Comparison of ENCODE assay signal across 16 cellular contexts in genomic region chr12:120121343-120121742, GRCh38. TPM values are rescaled to one million over a fixed set of nuclear protein-coding genes. Genes with fewer than 3 reads are reported as not detected.
DNase-seq lines count a peak whose midpoint lies in the region; ATAC-seq and TF ChIP-seq lines count a peak whose summit lies in the region.
"Had no signal": no experiment of that assay in that cellular context is flagged by ENCODE, and none has a peak within 500 bp of the region (broad histone marks: within the 10 kb centered on the region; RNA-seq: fewer than 3 reads in every experiment).

No MANE protein-coding gene starts in this region.

- no peaks in the 10 kb centered on the region for H3K27me3 ChIP-seq in CD4-positive, CD25-positive, alpha-beta regulatory T cell (ENCODE audit: control insufficient read depth, insufficient read depth, low read length)
- H3K27me3 ChIP-seq in Caco-2 (replicated peaks; ENCODE audit: control insufficient read depth, insufficient read depth, low read length) (no peaks in the 10 kb centered on the region), SU-DHL-6 (ENCODE audit: low read length) (no peaks in the 10 kb centered on the region)
- H3K27me3 ChIP-seq: ascending aorta had no signal

- no peaks in the 10 kb centered on the region for H4K20me1 ChIP-seq in SU-DHL-6 (ENCODE audit: low read depth, low read length)

- no peak for TF ChIP-seq CTCF in Caco-2 (IDR thresholded peaks at IDR 0.05; ENCODE audit: insufficient read depth in 1 of 2, low read depth in 1 of 2, low read length in 1 of 2, severe bottlenecking in 1 of 2, unreplicated experiment in 1 of 2)
- TF ChIP-seq CTCF in SU-DHL-6 (IDR thresholded peaks at IDR 0.05; ENCODE audit: insufficient read depth, low read length, poor library complexity, severe bottlenecking), result no peak
- TF ChIP-seq CTCF in chondrocyte (IDR thresholded peaks at IDR 0.05), result no peak

- peaks cover 20% of the 10 kb centered on the region for H3K79me2 ChIP-seq in SU-DHL-6 (ENCODE audit: insufficient read depth, low read length)
- H3K79me2 ChIP-seq: parathyroid adenoma had no signal

- peak overlapping the region; percentile 52 to 69 (median 60) for H3K4me3 Mint-ChIP-seq in CD4-positive, CD25-positive, alpha-beta regulatory T cell
- H3K4me3 Mint-ChIP-seq in Caco-2 (ENCODE audit: unreplicated experiment) (no peak overlapping the region), chondrocyte (ENCODE audit: unreplicated experiment) (no peak overlapping the region)
- H3K4me3 Mint-ChIP-seq: WTC11 had no signal

- no TSS peak for BruUV-seq in Caco-2 (replicated peaks; lab: Mats Ljungman, UMichigan)

- ATAC-seq in CD4-positive, CD25-positive, alpha-beta regulatory T cell (ENCODE audit: low read depth in 2 of 2), result no peak
- ATAC-seq in HG03469 (IDR thresholded peaks at IDR 0.05; ENCODE audit: unreplicated experiment) (no peak), HG02678 (IDR thresholded peaks at IDR 0.05; ENCODE audit: unreplicated experiment) (no peak), HG03521 (IDR thresholded peaks at IDR 0.05; ENCODE audit: unreplicated experiment) (no peak)
- ATAC-seq: left lobe of liver, WTC11 had no signal

- POLR2A ChIA-PET in Caco-2 (lab: Charles Lee), result interaction anchor here (0.8 kb wide), 2 partner anchors 80 kb away, joined by 4 to 5 read pairs; partner anchors contain the start of gene RPLP0

- H3K27me3 Mint-ChIP-seq in CD4-positive, CD25-positive, alpha-beta regulatory T cell, result no peaks in the 10 kb centered on the region
- H3K27me3 Mint-ChIP-seq in Caco-2 (ENCODE audit: insufficient read depth, unreplicated experiment), result no peaks in the 10 kb centered on the region
- H3K27me3 Mint-ChIP-seq in chondrocyte (ENCODE audit: low read depth), result no peaks in the 10 kb centered on the region

- H3K4me1 ChIP-seq in CD4-positive, CD25-positive, alpha-beta regulatory T cell (ENCODE audit: control insufficient read depth, insufficient read depth, low read length, poor library complexity, severe bottlenecking), result peaks cover 52% of the 10 kb centered on the region
- H3K4me1 ChIP-seq in Caco-2, result peaks cover 11% of the 10 kb centered on the region; the same call in 1 of the 2 replicates
- H3K4me1 ChIP-seq: parathyroid adenoma had no signal

- peak overlapping the region; percentile 6; the same call in 1 of the 2 replicates for H3K9ac ChIP-seq in SU-DHL-6 (ENCODE audit: low read length)
- H3K9ac ChIP-seq: parathyroid adenoma had no signal

- CTCF ChIA-PET in Caco-2 (lab: Charles Lee), result interaction anchor here (0.5 to 0.6 kb wide), 2 partner anchors 17 to 115 kb away, joined by 3 to 4 read pairs; no protein-coding TSS in a partner anchor

- peaks cover 33 to 70% (median 53%) of the 10 kb centered on the region in 4 donors for H3K4me1 Mint-ChIP-seq in CD4-positive, CD25-positive, alpha-beta regulatory T cell
- peaks cover 18% of the 10 kb centered on the region for H3K4me1 Mint-ChIP-seq in Caco-2 (ENCODE audit: low read depth, unreplicated experiment)
- H3K4me1 Mint-ChIP-seq in chondrocyte (ENCODE audit: low read depth), result peaks cover 34% of the 10 kb centered on the region

- H3K9me2 ChIP-seq in SU-DHL-6 (replicated peaks; ENCODE audit: insufficient read depth, low read length), result no peaks in the 10 kb centered on the region

- peak overlapping the region; percentile 88 to 97 (median 89) for H3K27ac Mint-ChIP-seq in CD4-positive, CD25-positive, alpha-beta regulatory T cell
- H3K27ac Mint-ChIP-seq in Caco-2 (ENCODE audit: unreplicated experiment), result peak overlapping the region; percentile 2
- H3K27ac Mint-ChIP-seq in chondrocyte (ENCODE audit: unreplicated experiment), result peak overlapping the region; percentile 33

- H2AFZ ChIP-seq in SU-DHL-6 (ENCODE audit: low read depth, low read length, severe bottlenecking), result no peak overlapping the region
- H2AFZ ChIP-seq: parathyroid adenoma had no signal

- H3K36me3 Mint-ChIP-seq in CD4-positive, CD25-positive, alpha-beta regulatory T cell, result peaks cover 3% of the 10 kb centered on the region
- H3K36me3 Mint-ChIP-seq in Caco-2 (ENCODE audit: insufficient read depth, unreplicated experiment) (peaks cover 38% of the 10 kb centered on the region), chondrocyte (ENCODE audit: low read depth) (peaks cover 3% of the 10 kb centered on the region)
- H3K36me3 Mint-ChIP-seq: WTC11 had no signal

- no peaks in the 10 kb centered on the region for H3K36me3 ChIP-seq in CD4-positive, CD25-positive, alpha-beta regulatory T cell (ENCODE audit: control insufficient read depth, insufficient read depth, low read length)
- H3K36me3 ChIP-seq in Caco-2 (ENCODE audit: control insufficient read depth, insufficient read depth, low read length) (no peaks in the 10 kb centered on the region), SU-DHL-6 (ENCODE audit: low read length) (peaks cover 3% of the 10 kb centered on the region; the same call in 1 of the 2 replicates)

- peak overlapping the region; percentile 60 for H3K4me3 ChIP-seq in CD4-positive, CD25-positive, alpha-beta regulatory T cell (ENCODE audit: low read depth, low read length)
- no peak overlapping the region for H3K4me3 ChIP-seq in Caco-2 (ENCODE audit: low read depth, low read length)
- no peak overlapping the region for H3K4me3 ChIP-seq in SU-DHL-6 (ENCODE audit: insufficient read depth, low read length, poor library complexity, severe bottlenecking)
- H3K4me3 ChIP-seq: ascending aorta had no signal

- intact Hi-C loops in Caco-2 (cut with micrococcal nuclease; ENCODE audit: unreplicated experiment), result no loop called here

- DNase-seq in CD4-positive, CD25-positive, alpha-beta regulatory T cell, result no peak
- no peak for DNase-seq in Caco-2
- DNase-seq in chondrocyte (ENCODE audit: low spot score), result no peak
- no peak for DNase-seq in NCI-H510A treated with DMSO at 0.1 percent for 48 hours (lab: John Stamatoyannopoulos, UW)
- DNase-seq: NCI-H1048; NCI-H2107; stimulated activated CD8-positive, alpha-beta memory T cell treated with anti-CD3 and anti-CD28 coated beads, Interleukin-4, amount 100 ng/mL, for 48 hours; SW 1271 had no signal

- peak overlapping the region; percentile 62 for H3K27ac ChIP-seq in CD4-positive, CD25-positive, alpha-beta regulatory T cell (ENCODE audit: insufficient read depth, low read length, poor library complexity, severe bottlenecking)
- peak overlapping the region; percentile 69 for H3K27ac ChIP-seq in SU-DHL-6 (ENCODE audit: low read depth, low read length)
- H3K27ac ChIP-seq: ascending aorta, parathyroid adenoma had no signal

- no peaks in the 10 kb centered on the region for H3K9me3 Mint-ChIP-seq in CD4-positive, CD25-positive, alpha-beta regulatory T cell
- no peaks in the 10 kb centered on the region for H3K9me3 Mint-ChIP-seq in Caco-2 (ENCODE audit: unreplicated experiment)
- no peaks in the 10 kb centered on the region for H3K9me3 Mint-ChIP-seq in chondrocyte (ENCODE audit: low read depth)
- H3K9me3 Mint-ChIP-seq: WTC11 had no signal

- peaks cover 40% of the 10 kb centered on the region for H3F3A ChIP-seq in SU-DHL-6 (ENCODE audit: insufficient read depth)

- H3K9me3 ChIP-seq in CD4-positive, CD25-positive, alpha-beta regulatory T cell (ENCODE audit: control insufficient read depth in 2 of 2, low read length in 2 of 2), result no peaks in the 10 kb centered on the region
- H3K9me3 ChIP-seq in Caco-2 (no peaks in the 10 kb centered on the region), SU-DHL-6 (ENCODE audit: insufficient read depth, low read length) (no peaks in the 10 kb centered on the region)
- H3K9me3 ChIP-seq: ascending aorta had no signal

- H3K4me2 ChIP-seq in SU-DHL-6 (ENCODE audit: low read depth, low read length, poor library complexity, severe bottlenecking), result peak overlapping the region; percentile 35

RNA-seq across cellular contexts. Expression of gene RAB35, which starts 4.8 kb away (rescaled TPM):
- total RNA-seq in CD4-positive, CD25-positive, alpha-beta regulatory T cell, result 85.5 TPM
- 10 to 100 TPM; 25.2 to 37.0 (median 27.1) TPM for polyA plus RNA-seq in CD4-positive, CD25-positive, alpha-beta regulatory T cell
- total RNA-seq in Caco-2 (2022) (65.1 and 72.0 TPM in 2 replicates), chondrocyte (37.2 to 49.6 TPM (median 44.4 TPM) in 3 replicates)

Comparison
In these comparisons a context has a peak if more than half of its experiments do, and no peak if none do; other contexts are left out.
1. H3K27ac Mint-ChIP-seq: peak in every context shown above with its lines; median percentile 89 in CD4-positive, CD25-positive, alpha-beta regulatory T cell; 33 in chondrocyte; 2 in Caco-2.
2. H3K4me3 Mint-ChIP-seq: peak in CD4-positive, CD25-positive, alpha-beta regulatory T cell (4 of 4); none in Caco-2 (single experiment) and chondrocyte (single experiment).